In genomic region chr20:47490795-47491194, GRCh38 we compare ENCODE assay signal across 14 cellular contexts. TPM values are rescaled to one million over a fixed set of nuclear protein-coding genes. Genes with fewer than 3 reads are reported as not detected.
A peak's percentile ranks its signal among the peaks of the same experiment; 100 is the strongest.
DNase-seq lines count a peak whose midpoint lies in the region; ATAC-seq and TF ChIP-seq lines count a peak whose summit lies in the region.
"Had no signal": no experiment of that assay in that cellular context is flagged by ENCODE, and none has a peak within 500 bp of the region (broad histone marks: within the 10 kb centered on the region; RNA-seq: fewer than 3 reads in every experiment).

No MANE protein-coding gene starts in this region.

- peak overlapping the region in 2 of 4 donors; percentile 17 to 71 for H3K4me3 Mint-ChIP-seq in IgD-negative memory B cell
- no peak overlapping the region for H3K4me3 Mint-ChIP-seq in activated naive CD8-positive, alpha-beta T cell treated with anti-CD3 and anti-CD28 coated beads, Interleukin-2, amount 50 U/mL, for 24 hours
- H3K4me3 Mint-ChIP-seq: neural crest cell, T-cell had no signal

- DNase-seq in SKM-1 (lab: John Stamatoyannopoulos, UW; ENCODE audit: unreplicated experiment) (peak; percentile 82), germinal center (ENCODE audit: low spot score) (no peak), kidney glomerular epithelial cell (lab: John Stamatoyannopoulos, UW) (no peak), NAMALWA (ENCODE audit: low spot score) (no peak)
- DNase-seq in activated naive CD8-positive, alpha-beta T cell treated with anti-CD3 and anti-CD28 coated beads, Interleukin-2, amount 50 U/mL, for 24 hours = no peak
- DNase-seq: activated effector memory CD4-positive, alpha-beta T cell treated with anti-CD3 and anti-CD28 coated beads, Interleukin-2, amount 50 U/mL, for 16 hours; brain microvascular endothelial cell; mesenchymal stem cell; NCI-H187 treated with DMSO at 0.1 percent for 48 hours; NCI-H510A treated with DMSO at 0.1 percent for 48 hours; T-cell had no signal

- H3K9me3 Mint-ChIP-seq in IgD-negative memory B cell = peaks cover 0 to 2% (median 0%) of the 10 kb centered on the region in 3 donors
- H3K9me3 Mint-ChIP-seq in activated naive CD8-positive, alpha-beta T cell treated with anti-CD3 and anti-CD28 coated beads, Interleukin-2, amount 50 U/mL, for 24 hours = no peaks in the 10 kb centered on the region
- H3K9me3 Mint-ChIP-seq: neural crest cell, T-cell had no signal

- H3K27me3 Mint-ChIP-seq in IgD-negative memory B cell = no peaks in the 10 kb centered on the region
- no peaks in the 10 kb centered on the region for H3K27me3 Mint-ChIP-seq in activated naive CD8-positive, alpha-beta T cell treated with anti-CD3 and anti-CD28 coated beads, Interleukin-2, amount 50 U/mL, for 24 hours
- H3K27me3 Mint-ChIP-seq: T-cell had no signal

- H3K27ac Mint-ChIP-seq in IgD-negative memory B cell = peak overlapping the region in 2 of 3 donors; percentile 79 to 87
- peak overlapping the region; percentile 78 for H3K27ac Mint-ChIP-seq in activated naive CD8-positive, alpha-beta T cell treated with anti-CD3 and anti-CD28 coated beads, Interleukin-2, amount 50 U/mL, for 24 hours
- H3K27ac Mint-ChIP-seq: T-cell had no signal

- 0 out of 2 replicates have a peak, but pooled peaks cover 2% of the 10 kb centered on the region for H3K36me3 ChIP-seq in DOHH2 (ENCODE audit: control insufficient read depth, low read length)
- H3K36me3 ChIP-seq: brain microvascular endothelial cell had no signal

- no peaks in the 10 kb centered on the region for H3K27me3 ChIP-seq in DOHH2 (ENCODE audit: control insufficient read depth, low read length)
- H3K27me3 ChIP-seq: brain microvascular endothelial cell had no signal

- no peaks in the 10 kb centered on the region for H3K9me2 ChIP-seq in DOHH2 (replicated peaks; ENCODE audit: control insufficient read depth, low read length)

- H4K20me1 ChIP-seq in DOHH2 (ENCODE audit: control insufficient read depth, insufficient read depth, low read depth, low read length) = no peaks in the 10 kb centered on the region

- TF ChIP-seq CTCF in DOHH2 (IDR thresholded peaks at IDR 0.05; ENCODE audit: low read depth, low read length, poor library complexity, severe bottlenecking) = no peak

- peaks cover 43 to 46% (median 46%) of the 10 kb centered on the region in 3 donors for H3K4me1 Mint-ChIP-seq in IgD-negative memory B cell
- peaks cover 86% of the 10 kb centered on the region for H3K4me1 Mint-ChIP-seq in activated naive CD8-positive, alpha-beta T cell treated with anti-CD3 and anti-CD28 coated beads, Interleukin-2, amount 50 U/mL, for 24 hours

- H3K4me2 ChIP-seq in DOHH2 (ENCODE audit: low read length) = peak overlapping the region; percentile 37

- H3K36me3 Mint-ChIP-seq in IgD-negative memory B cell = no peaks in the 10 kb centered on the region
- H3K36me3 Mint-ChIP-seq in activated naive CD8-positive, alpha-beta T cell treated with anti-CD3 and anti-CD28 coated beads, Interleukin-2, amount 50 U/mL, for 24 hours (ENCODE audit: low read depth) = peaks cover 2% of the 10 kb centered on the region
- H3K36me3 Mint-ChIP-seq: T-cell had no signal

- peak overlapping the region; percentile 97 for H3K27ac ChIP-seq in DOHH2 (ENCODE audit: low read depth, low read length)
- H3K27ac ChIP-seq: brain microvascular endothelial cell had no signal

- no peaks in the 10 kb centered on the region for H3K9me3 ChIP-seq in DOHH2 (ENCODE audit: control insufficient read depth, insufficient read depth, low read length)

- peaks cover 92% of the 10 kb centered on the region for H3K4me1 ChIP-seq in DOHH2 (ENCODE audit: control insufficient read depth, low read length)

- no peak for ATAC-seq in activated naive CD8-positive, alpha-beta T cell treated with anti-CD3 and anti-CD28 coated beads, Interleukin-2, amount 50 U/mL, for 24 hours
- ATAC-seq: T-cell had no signal

- peaks cover 14% of the 10 kb centered on the region for H3K79me2 ChIP-seq in DOHH2 (ENCODE audit: control insufficient read depth, low read length)

- H3F3A ChIP-seq in DOHH2 (ENCODE audit: control insufficient read depth, insufficient read depth) = peaks cover 44% of the 10 kb centered on the region

- H3K4me3 ChIP-seq in DOHH2 (ENCODE audit: low read length) = 0 out of 2 replicates have a peak overlapping the region, but pooled peaks have one; percentile 1

RNA-seq across cellular contexts. Expression of gene NCOA3, which starts 10.9 kb away (rescaled TPM):
- polyA plus RNA-seq in IgD-negative memory B cell = 64.7 TPM
